In the genomic region with DNA sequence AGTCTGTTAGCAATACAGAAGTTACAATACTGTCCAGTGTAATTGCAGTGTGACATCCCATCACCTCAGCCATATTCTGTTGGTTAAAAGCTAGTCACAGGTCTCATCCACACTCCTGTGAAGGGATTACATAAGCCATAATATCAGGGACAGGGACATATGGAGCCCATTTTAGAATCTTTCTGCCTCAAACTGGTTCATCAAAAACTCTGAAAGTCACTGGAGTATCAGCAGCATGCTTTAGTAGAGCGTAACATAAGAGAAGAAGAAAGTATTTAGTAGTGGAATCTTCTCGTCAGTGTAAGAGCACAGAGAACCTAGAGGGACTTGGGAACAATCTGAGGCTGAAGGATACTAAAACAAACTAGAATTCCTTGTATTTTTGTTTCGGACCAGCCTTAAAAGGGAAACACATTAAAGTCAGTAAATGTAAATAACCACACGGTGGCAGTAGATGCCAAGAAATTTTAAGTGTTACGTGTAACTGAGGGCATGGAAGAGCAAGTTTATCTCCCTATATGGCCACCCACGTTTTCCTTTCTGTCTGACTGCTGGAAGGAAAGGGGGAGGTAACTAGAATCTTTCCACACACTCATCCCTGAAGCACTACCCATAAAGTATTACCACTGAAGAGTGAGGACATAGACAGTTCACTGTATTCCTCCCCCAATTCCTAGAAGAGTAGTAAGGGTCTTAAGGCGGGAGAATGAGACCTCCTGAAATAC, we compare ENCODE assay signal across 8 cellular contexts. TPM values are rescaled to one million over a fixed set of nuclear protein-coding genes. Genes with fewer than 3 reads are reported as not detected.
A peak's percentile ranks its signal among the peaks of the same experiment; 100 is the strongest.
DNase-seq lines count a peak whose midpoint lies in the region; ATAC-seq, FAIRE-seq and TF ChIP-seq lines count a peak whose summit lies in the region.

No MANE protein-coding gene starts in this region.

- H3K27me3 ChIP-seq in HCT116 (ENCODE audit: insufficient read depth, low read length) (no peaks in the 10 kb centered on the region), smooth muscle cell (ENCODE audit: low read depth) (no peaks in the 10 kb centered on the region)

- H2AFZ ChIP-seq in HCT116 (ENCODE audit: low read depth, low read length, poor library complexity, severe bottlenecking): peak overlapping the region; percentile 96
- H2AFZ ChIP-seq in smooth muscle cell (ENCODE audit: low read depth): peak overlapping the region; percentile 96

- no peak for TF ChIP-seq POLR2A in HCT116 (IDR thresholded peaks at IDR 0.05; ENCODE audit: borderline replicate concordance, extremely low read depth, insufficient read depth, insufficient read length)

- H3K79me2 ChIP-seq in HCT116 (ENCODE audit: insufficient read depth, low read length) (no peaks in the 10 kb centered on the region), smooth muscle cell (ENCODE audit: low read depth) (no peaks in the 10 kb centered on the region)

- BruUV-seq in HCT116 (replicated peaks; lab: Mats Ljungman, UMichigan): no TSS peak

- H3K4me1 ChIP-seq in HCT116 (ENCODE audit: control insufficient read depth in 1 of 2, insufficient read depth in 2 of 2, low read length in 2 of 2) (peaks cover 0 to 11% of the 10 kb centered on the region in 2 experiments; a peak in 2 of 4 replicates), smooth muscle cell (ENCODE audit: low read depth) (peaks cover 5% of the 10 kb centered on the region)

- H3K4me3 ChIP-seq in HCT116 (replicated peaks in 1 of 2; ENCODE audit: low read depth in 1 of 2, low read length in 2 of 2) (peak overlapping the region in 1 of 2 experiments; percentile 23; a peak in 1 of 4 replicates), smooth muscle cell (peak overlapping the region; percentile 28)

- H3F3A ChIP-seq in smooth muscle cell (ENCODE audit: low read depth): no peaks in the 10 kb centered on the region

- no peaks in the 10 kb centered on the region for H4K20me1 ChIP-seq in HCT116 (ENCODE audit: insufficient read depth)
- H4K20me1 ChIP-seq in smooth muscle cell (ENCODE audit: low read depth): no peaks in the 10 kb centered on the region

- DNase-seq in GM04503 (ENCODE audit: low read depth): peak; percentile 78
- peak; percentile 85 for DNase-seq in HCT116 (ENCODE audit: low read depth, low spot score)
- peak; percentile 89 for DNase-seq in LHCN-M2 (ENCODE audit: low read depth)
- peak; percentile 94 for DNase-seq in OCI-M1 (lab: John Stamatoyannopoulos, UW)
- peak; percentile 41 for DNase-seq in brain pericyte (ENCODE audit: low read depth, low spot score)
- peak; percentile 79 for DNase-seq in iPS-NIHi7 (ENCODE audit: extremely low spot score)
- DNase-seq in smooth muscle cell (lab: John Stamatoyannopoulos, UW; ENCODE audit: unreplicated experiment): no peak

- FAIRE-seq in A204.1 (lab: Jason Lieb, UNC): peak; percentile 97

- RAD21 ChIA-PET in HCT116 (lab: Charles Lee; ENCODE audit: low non-redundant PET in 1 of 2, low total read pairs in 2 of 2, uncharacterized antibody in 2 of 2, unreplicated experiment in 2 of 2): no interaction called here

- ATAC-seq in HCT116: peak; percentile 92

- no peaks in the 10 kb centered on the region for H3K9me2 ChIP-seq in HCT116 (ENCODE audit: insufficient read depth)

- intact Hi-C loops in HCT116 (cut with micrococcal nuclease): loop anchor here (1.0 to 5.0 kb wide), 4 partner anchors 226 to 1060 kb away; partner anchors contain the start of genes SASS6 and TRMT13

- WGBS in smooth muscle cell (ENCODE audit: low lambda C conversion rate): 8% methylated on average over 7 of the region's 7 CpGs

- peak; percentile 95 for TF ChIP-seq RAD21 in HCT116 (IDR thresholded peaks at IDR 0.05; ENCODE audit: low read depth)

- H3K4me2 ChIP-seq in HCT116 (ENCODE audit: low read length) (peak overlapping the region; percentile 60), smooth muscle cell (peak overlapping the region; percentile 74)

- TF ChIP-seq CTCF in HCT116 (IDR thresholded peaks at IDR 0.05 in 2 of 3, conservative IDR thresholded peaks at IDR 0.05 in 1 of 3; ENCODE audit: borderline replicate concordance in 1 of 3, insufficient read depth in 1 of 3, low read depth in 2 of 3, low read length in 2 of 3) (peak; percentile 21 to 75 (median 71); a peak in 5 of 6 replicates), smooth muscle cell (IDR thresholded peaks at IDR 0.05; ENCODE audit: borderline replicate concordance, insufficient read depth, poor library complexity, severe bottlenecking) (peak; percentile 69)

- H3K27ac ChIP-seq in HCT116 (ENCODE audit: low read depth, low read length) (no peak overlapping the region), smooth muscle cell (ENCODE audit: low read depth) (peak overlapping the region; percentile 80)

- H3K9ac ChIP-seq in HCT116 (ENCODE audit: low read length) (0 out of 2 replicates have a peak overlapping the region, but pooled peaks have one; percentile 4), smooth muscle cell (ENCODE audit: low read depth) (peak overlapping the region; percentile 71)

- CTCF ChIA-PET in HCT116 (lab: Charles Lee): interaction anchor here (1.3 kb wide), 1 partner anchor 651 kb away, joined by 5 read pairs; no protein-coding TSS in a partner anchor

- H3K36me3 ChIP-seq in HCT116 (ENCODE audit: control insufficient read depth in 1 of 2, insufficient read depth in 2 of 2, low read length in 2 of 2) (no peaks in the 10 kb centered on the region), smooth muscle cell (ENCODE audit: low read depth) (no peaks in the 10 kb centered on the region)

- H3K9me3 ChIP-seq in HCT116 (ENCODE audit: control insufficient read depth in 1 of 2, insufficient read depth in 1 of 2, low read depth in 1 of 2, low read length in 2 of 2): no peaks in the 10 kb centered on the region
- H3K9me3 ChIP-seq in smooth muscle cell (replicated peaks; ENCODE audit: low read depth): no peaks in the 10 kb centered on the region

- POLR2A ChIA-PET in HCT116 (lab: Charles Lee): no interaction called here

TF ChIP-seq in HCT116, 20 proteins besides CTCF, POLR2A, EP300 and RAD21:
- TF ChIP-seq, protein P1, sequence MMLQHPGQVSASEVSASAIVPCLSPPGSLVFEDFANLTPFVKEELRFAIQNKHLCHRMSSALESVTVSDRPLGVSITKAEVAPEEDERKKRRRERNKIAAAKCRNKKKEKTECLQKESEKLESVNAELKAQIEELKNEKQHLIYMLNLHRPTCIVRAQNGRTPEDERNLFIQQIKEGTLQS (IDR thresholded peaks at IDR 0.05): no peak
- TF ChIP-seq ZNF274 (IDR thresholded peaks at IDR 0.05; ENCODE audit: low read depth, low read length): no peak
- TF ChIP-seq, protein P2, sequence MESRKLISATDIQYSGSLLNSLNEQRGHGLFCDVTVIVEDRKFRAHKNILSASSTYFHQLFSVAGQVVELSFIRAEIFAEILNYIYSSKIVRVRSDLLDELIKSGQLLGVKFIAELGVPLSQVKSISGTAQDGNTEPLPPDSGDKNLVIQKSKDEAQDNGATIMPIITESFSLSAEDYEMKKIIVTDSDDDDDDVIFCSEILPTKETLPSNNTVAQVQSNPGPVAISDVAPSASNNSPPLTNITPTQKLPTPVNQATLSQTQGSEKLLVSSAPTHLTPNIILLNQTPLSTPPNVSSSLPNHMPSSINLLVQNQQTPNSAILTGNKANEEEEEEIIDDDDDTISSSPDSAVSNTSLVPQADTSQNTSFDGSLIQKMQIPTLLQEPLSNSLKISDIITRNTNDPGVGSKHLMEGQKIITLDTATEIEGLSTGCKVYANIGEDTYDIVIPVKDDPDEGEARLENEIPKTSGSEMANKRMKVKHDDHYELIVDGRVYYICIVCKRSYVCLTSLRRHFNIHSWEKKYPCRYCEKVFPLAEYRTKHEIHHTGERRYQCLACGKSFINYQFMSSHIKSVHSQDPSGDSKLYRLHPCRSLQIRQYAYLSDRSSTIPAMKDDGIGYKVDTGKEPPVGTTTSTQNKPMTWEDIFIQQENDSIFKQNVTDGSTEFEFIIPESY (IDR thresholded peaks at IDR 0.05; ENCODE audit: extremely low read depth, insufficient replicate concordance, low read length): no peak
- no peak for TF ChIP-seq SP1 (IDR thresholded peaks at IDR 0.05; ENCODE audit: low read depth)
- no peak for TF ChIP-seq ELF1 (IDR thresholded peaks at IDR 0.05; ENCODE audit: borderline replicate concordance, low read depth)
- TF ChIP-seq, protein P3, sequence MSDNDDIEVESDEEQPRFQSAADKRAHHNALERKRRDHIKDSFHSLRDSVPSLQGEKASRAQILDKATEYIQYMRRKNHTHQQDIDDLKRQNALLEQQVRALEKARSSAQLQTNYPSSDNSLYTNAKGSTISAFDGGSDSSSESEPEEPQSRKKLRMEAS (IDR thresholded peaks at IDR 0.05): peak; percentile 59; the same call in 1 of the 2 replicates
- TF ChIP-seq EGR1 (IDR thresholded peaks at IDR 0.05; ENCODE audit: low read depth): peak; percentile 66
- TF ChIP-seq JUND (IDR thresholded peaks at IDR 0.05): no peak
- peak; percentile 92 for TF ChIP-seq SRF (IDR thresholded peaks at IDR 0.05; ENCODE audit: low read depth)
- no peak for TF ChIP-seq ZFX (IDR thresholded peaks at IDR 0.05)

RNA-seq across cellular contexts. Expression of gene AGL, which starts 41.6 kb away (rescaled TPM):
- 19.4 TPM for total RNA-seq in HCT116 (2021; ENCODE audit: unreplicated experiment)
- polyA plus RNA-seq in HCT116 (2012): 3.3 and 5.3 TPM in 2 replicates
- total RNA-seq in LHCN-M2 (2014; rRNA removed): 4.1 and 5.5 TPM in 2 replicates
- polyA plus RNA-seq in LHCN-M2 (2012): 1.8 TPM
- total RNA-seq in smooth muscle cell: 18.3 and 20.8 TPM in 2 replicates
- polyA plus RNA-seq in smooth muscle cell: 5.0 and 5.1 TPM in 2 replicates

RNA-seq across cellular contexts. Expression of gene FRRS1, which starts 42.1 kb away (rescaled TPM):
- 19.8 TPM for total RNA-seq in HCT116 (2021; ENCODE audit: unreplicated experiment)
- 6.0 and 9.6 TPM in 2 replicates for polyA plus RNA-seq in HCT116 (2012)
- 6.5 and 7.2 TPM in 2 replicates for total RNA-seq in LHCN-M2 (2014; rRNA removed)
- 1.5 TPM for polyA plus RNA-seq in LHCN-M2 (2012)
- total RNA-seq in smooth muscle cell: 16.5 and 17.0 TPM in 2 replicates
- 0.59 and 0.79 TPM in 2 replicates for polyA plus RNA-seq in smooth muscle cell
